ENCODE assay signal across 8 cellular contexts in genomic region chr10:55631071-55631654, GRCh38.
DNase-seq lines count a peak whose midpoint lies in the region; ATAC-seq, FAIRE-seq and TF ChIP-seq lines count a peak whose summit lies in the region.

No MANE protein-coding gene starts in this region.

- ATAC-seq in HG03064 (IDR thresholded peaks at IDR 0.05; ENCODE audit: low read depth, unreplicated experiment) = peak; percentile 76

- TF ChIP-seq CTCF in bronchial epithelial cell (IDR thresholded peaks at IDR 0.05; ENCODE audit: insufficient read depth, low read length, severe bottlenecking) (peak; percentile 86), kidney epithelial cell (IDR thresholded peaks at IDR 0.05; ENCODE audit: insufficient read depth, low read length, poor library complexity, severe bottlenecking) (peak; percentile 78)

- FAIRE-seq in bronchial epithelial cell (lab: Jason Lieb, UNC) = no peak

- peak; percentile 7 to 18 for DNase-seq in stimulated activated CD4-positive, alpha-beta T cell treated with anti-CD3 and anti-CD28 coated beads, Interleukin-4, amount 100 ng/mL, for 48 hours (ENCODE audit: low read depth in 2 of 2)
- DNase-seq in stimulated activated CD4-positive, alpha-beta T cell treated with anti-CD3 and anti-CD28 coated beads, Interleukin-12 subunit alpha, Interleukin-12 subunit beta, amount 100 ng/mL, for 4 hours = no peak
- DNase-seq in NCI-H69 (lab: John Stamatoyannopoulos, UW) (peak; percentile 91), bronchial epithelial cell (ENCODE audit: low read depth) (peak; percentile 8), kidney epithelial cell (ENCODE audit: low read depth) (no peak)
- peak; percentile 37 for DNase-seq in stimulated activated CD8-positive, alpha-beta memory T cell treated with anti-CD3 and anti-CD28 coated beads, Interleukin-4, amount 100 ng/mL, for 48 hours
- no peak for DNase-seq in stimulated activated naive CD4-positive, alpha-beta T cell treated with Interleukin-2 at 50 U/mL for 16 hours (lab: John Stamatoyannopoulos, UW)

- peak overlapping the region; percentile 33 for H3K4me3 ChIP-seq in bronchial epithelial cell (ENCODE audit: low read depth, low read length)
- peak overlapping the region; percentile 52 for H3K4me3 ChIP-seq in kidney epithelial cell (ENCODE audit: low read depth, low read length)

- H3K27me3 ChIP-seq in bronchial epithelial cell (ENCODE audit: control insufficient read depth, insufficient read depth, low read length) (peaks cover 15% of the 10 kb centered on the region), kidney epithelial cell (ENCODE audit: control insufficient read depth, insufficient read depth, low read length) (peaks cover 7% of the 10 kb centered on the region)

- H3K36me3 ChIP-seq in bronchial epithelial cell (ENCODE audit: control insufficient read depth, insufficient read depth, low read length) (no peaks in the 10 kb centered on the region), kidney epithelial cell (ENCODE audit: control insufficient read depth, insufficient read depth, low read length) (no peaks in the 10 kb centered on the region)

Comparison
In these comparisons a context has a peak if more than half of its experiments do, and no peak if none do; other contexts are left out.
1. DNase-seq: peak in stimulated activated CD4-positive, alpha-beta T cell treated with anti-CD3 and anti-CD28 coated beads, Interleukin-4, amount 100 ng/mL, for 48 hours (2 of 2), NCI-H69 (single experiment), bronchial epithelial cell (single experiment) and stimulated activated CD8-positive, alpha-beta memory T cell treated with anti-CD3 and anti-CD28 coated beads, Interleukin-4, amount 100 ng/mL, for 48 hours (single experiment); none in stimulated activated CD4-positive, alpha-beta T cell treated with anti-CD3 and anti-CD28 coated beads, Interleukin-12 subunit alpha, Interleukin-12 subunit beta, amount 100 ng/mL, for 4 hours (single experiment), kidney epithelial cell (single experiment) and stimulated activated naive CD4-positive, alpha-beta T cell treated with Interleukin-2 at 50 U/mL for 16 hours (single experiment).